In genomic region chr11:67978766-67979418, GRCh38 we compare ENCODE assay signal across 11 cellular contexts. TPM values are rescaled to one million over a fixed set of nuclear protein-coding genes. Genes with fewer than 3 reads are reported as not detected.
DNase-seq lines count a peak whose midpoint lies in the region; ATAC-seq and TF ChIP-seq lines count a peak whose summit lies in the region.
"Not testable (repeated sequence)": the region's sequence is repeated elsewhere in the genome, so short reads cannot be mapped to it uniquely, and the experiment has no call there.
"Had no signal": no experiment of that assay in that cellular context is flagged by ENCODE, and none has a peak within 500 bp of the region (broad histone marks: within the 10 kb centered on the region; RNA-seq: fewer than 3 reads in every experiment).

No MANE protein-coding gene starts in this region.

- H3K9me3 ChIP-seq in lower lobe of right lung, sigmoid colon: not testable (repeated sequence)

- WGBS in sigmoid colon, 2 donors: 22 to 56% methylated on average over 17 of the region's 17 CpGs

- peak overlapping the region; percentile 17; the same call in 1 of the 2 replicates for H3K4me3 ChIP-seq in LNCaP clone FGC (ENCODE audit: low read depth, low read length)
- H3K4me3 ChIP-seq in lower lobe of right lung, sigmoid colon: not testable (repeated sequence)

- intact Hi-C loops in lower lobe of right lung (cut with DNase I); sigmoid colon (cut with DNase I): not testable (repeated sequence)

- not testable (repeated sequence) for ATAC-seq in lower lobe of right lung

- peak; percentile 81 for DNase-seq in DMS53 treated with DMSO at 0.1 percent for 48 hours (lab: John Stamatoyannopoulos, UW; ENCODE audit: unreplicated experiment)
- DNase-seq in LNCaP clone FGC (ENCODE audit: low read depth): peak; percentile 79
- peak; percentile 83 for DNase-seq in NCI-H526 treated with DMSO at 0.1 percent for 48 hours (lab: John Stamatoyannopoulos, UW)
- DNase-seq in activated CD8-positive, alpha-beta memory T cell treated with anti-CD3 and anti-CD28 coated beads, Interleukin-2, amount 50 U/mL, for 4 hours: peak; percentile 41
- peak; percentile 27 for DNase-seq in epithelial cell of prostate (ENCODE audit: low read depth, low spot score)
- peak; percentile 61 for DNase-seq in lower lobe of right lung
- peak; percentile 7 for DNase-seq in sigmoid colon
- peak; percentile 78 for DNase-seq in ureter (ENCODE audit: low spot score)

- H3K4me1 ChIP-seq in lower lobe of right lung, sigmoid colon: not testable (repeated sequence)

- TF ChIP-seq CTCF in LNCaP clone FGC (IDR thresholded peaks at IDR 0.05; ENCODE audit: control insufficient read depth, extremely low read depth, insufficient read depth); lower lobe of right lung (IDR thresholded peaks at IDR 0.05); sigmoid colon (IDR thresholded peaks at IDR 0.05): not testable (repeated sequence)

- not testable (repeated sequence) for H3K36me3 ChIP-seq in lower lobe of right lung, sigmoid colon

- H3K27ac ChIP-seq in epithelial cell of prostate, lower lobe of right lung, sigmoid colon: not testable (repeated sequence)

- TF ChIP-seq POLR2A in sigmoid colon (IDR thresholded peaks at IDR 0.05): not testable (repeated sequence)

- TF ChIP-seq EP300 in sigmoid colon (IDR thresholded peaks at IDR 0.05): not testable (repeated sequence)

- not testable (repeated sequence) for H3K27me3 ChIP-seq in lower lobe of right lung (ENCODE audit: low read depth); sigmoid colon

RNA-seq across cellular contexts. Expression of gene UNC93B1, which starts 25.0 kb away (rescaled TPM):
- total RNA-seq in lower lobe of right lung (121 TPM), sigmoid colon (10 to 100 TPM; 24.7 to 27.6 (median 25.6) TPM), ureter (98.3 TPM)
- polyA plus RNA-seq in sigmoid colon: 10 to 100 TPM; 11.4 to 52.7 (median 11.6) TPM

RNA-seq across cellular contexts. Expression of gene ALDH3B1, which starts 31.2 kb away (rescaled TPM):
- total RNA-seq in lower lobe of right lung (104 TPM), sigmoid colon (10 to 100 TPM in 3 of 4 donors, 1 to 10 TPM in 1; 9.4 to 14.7 (median 11.7) TPM), ureter (25.4 TPM)
- 10 to 100 TPM in 1 of 3 donors, 1 to 10 TPM in 2; 6.2 to 11.0 (median 7.8) TPM for polyA plus RNA-seq in sigmoid colon
- total RNA-seq: activated CD4-positive, alpha-beta T cell treated with anti-CD3 and anti-CD28 coated beads, Interleukin-2, amount 10 ng/mL, durations not matched to agents 24 days and 14 days; activated CD8-positive, alpha-beta memory T cell treated with anti-CD3 and anti-CD28 coated beads for 36 hours; CD8-positive, alpha-beta T cell had no signal

RNA-seq across cellular contexts. Expression of gene NDUFS8, which starts 51.6 kb away (rescaled TPM):
- total RNA-seq in lower lobe of right lung (95.5 TPM), sigmoid colon (100 to 1,000 TPM; 174 to 255 (median 212) TPM), ureter (172 TPM)
- 100 to 1,000 TPM; 149 to 168 (median 164) TPM for polyA plus RNA-seq in sigmoid colon

RNA-seq across cellular contexts. Expression of gene TCIRG1, which starts 59.9 kb away (rescaled TPM):
- total RNA-seq in lower lobe of right lung (276 TPM), sigmoid colon (100 to 1,000 TPM in 1 of 4 donors, 10 to 100 TPM in 3; 69.9 to 147 (median 81.9) TPM), ureter (134 TPM)
- polyA plus RNA-seq in sigmoid colon: 100 to 1,000 TPM in 1 of 3 donors, 10 to 100 TPM in 2; 15.0 to 276 (median 23.6) TPM

Comparison
In these comparisons a context has a peak if more than half of its experiments do, and no peak if none do; other contexts are left out.
1. DNase-seq: peak in every context shown above with its lines; median percentile 83 in NCI-H526 treated with DMSO at 0.1 percent for 48 hours; 81 in DMS53 treated with DMSO at 0.1 percent for 48 hours; 79 in LNCaP clone FGC; 78 in ureter; 61 in lower lobe of right lung; 41 in activated CD8-positive, alpha-beta memory T cell treated with anti-CD3 and anti-CD28 coated beads, Interleukin-2, amount 50 U/mL, for 4 hours; 27 in epithelial cell of prostate; 7 in sigmoid colon.